7 cellular contexts compared by ENCODE assay signal in genomic region chr22:38992871-38993371, GRCh38. TPM values are rescaled to one million over a fixed set of nuclear protein-coding genes. Genes with fewer than 3 reads are reported as not detected.
A peak's percentile ranks its signal among the peaks of the same experiment; 100 is the strongest.
DNase-seq lines count a peak whose midpoint lies in the region; ATAC-seq, FAIRE-seq and TF ChIP-seq lines count a peak whose summit lies in the region.
"Not testable (repeated sequence)": the region's sequence is repeated elsewhere in the genome, so short reads cannot be mapped to it uniquely, and the experiment has no call there.
"Had no signal": no experiment of that assay in that cellular context is flagged by ENCODE, and none has a peak within 500 bp of the region (broad histone marks: within the 10 kb centered on the region; RNA-seq: fewer than 3 reads in every experiment).

No MANE protein-coding gene starts in this region.

- not testable (repeated sequence) for H3F3A ChIP-seq in GM23338 (replicated peaks; ENCODE audit: low read depth)

- 64% methylated on average over 6 of the region's 12 CpGs for WGBS in HepG2 (ENCODE audit: low lambda C conversion rate)

- H3K4me2 ChIP-seq in GM23338, result peak overlapping the region; percentile 74
- not testable (repeated sequence) for H3K4me2 ChIP-seq in HepG2 (ENCODE audit: low read depth, low read length)

- H3K27me3 ChIP-seq in GM23338 (ENCODE audit: insufficient read depth); HepG2 (ENCODE audit: control insufficient read depth in 1 of 2, insufficient read depth in 2 of 2, low read length in 2 of 2): not testable (repeated sequence)

- H3K4me3 Mint-ChIP-seq in GM23338, result peak overlapping the region; percentile 9; the same call in 1 of the 3 replicates
- H3K4me3 Mint-ChIP-seq in activated CD4-positive, alpha-beta T cell treated with anti-CD3 and anti-CD28 coated beads for 36 hours; stimulated activated naive CD8-positive, alpha-beta T cell treated with anti-CD3 and anti-CD28 coated beads, Interleukin-15, Interleukin-2, amounts not matched to agents 100 ng/mL and 50 ng/mL, for 24 hours: not testable (repeated sequence)

- not testable (repeated sequence) for H3K9ac ChIP-seq in HepG2 (ENCODE audit: insufficient read depth, low read depth, low read length)

- TF ChIP-seq CTCF in GM23338 (conservative IDR thresholded peaks at IDR 0.05; ENCODE audit: low read depth in 2 of 2); HepG2 (CRISPR knock-in tag; IDR thresholded peaks at IDR 0.05): not testable (repeated sequence)

- CTCF ChIA-PET in activated CD4-positive, alpha-beta T cell treated with anti-CD3 and anti-CD28 coated beads for 36 hours (lab: Charles Lee), result interaction anchor here (1.4 kb wide), 1 partner anchor 10 kb away, joined by 5 read pairs; no protein-coding TSS in a partner anchor
- CTCF ChIA-PET in HepG2 (lab: Yijun Ruan, JAX; ENCODE audit: low intra/inter-chr PET ratio, low total read pairs), result not testable (repeated sequence)

- H3K9me2 ChIP-seq in GM23338 (ENCODE audit: insufficient read depth), result not testable (repeated sequence)

- peak overlapping the region; percentile 62 for H3K27ac Mint-ChIP-seq in GM23338
- H3K27ac Mint-ChIP-seq in activated CD4-positive, alpha-beta T cell treated with anti-CD3 and anti-CD28 coated beads for 36 hours, result not testable (repeated sequence)
- peak overlapping the region; percentile 5 for H3K27ac Mint-ChIP-seq in stimulated activated naive CD8-positive, alpha-beta T cell treated with anti-CD3 and anti-CD28 coated beads, Interleukin-15, Interleukin-2, amounts not matched to agents 100 ng/mL and 50 ng/mL, for 24 hours

- H3K9me3 ChIP-seq in HepG2 (ENCODE audit: low read length), result not testable (repeated sequence)

- H3K36me3 ChIP-seq in GM23338 (ENCODE audit: insufficient read depth); HepG2 (replicated peaks in 1 of 2; ENCODE audit: control insufficient read depth in 1 of 2, insufficient read depth in 2 of 2, low read length in 2 of 2): not testable (repeated sequence)

- in situ Hi-C loops in HepG2 (cut with HindIII; ENCODE audit: extremely low pct_ligation_motif_present, low pct_unique_long_range_greater_than_20kb), result not testable (repeated sequence)

- peaks cover 10% of the 10 kb centered on the region; the same call in 2 of the 3 replicates for H3K9me3 Mint-ChIP-seq in GM23338
- not testable (repeated sequence) for H3K9me3 Mint-ChIP-seq in activated CD4-positive, alpha-beta T cell treated with anti-CD3 and anti-CD28 coated beads for 36 hours (ENCODE audit: low read depth); stimulated activated naive CD8-positive, alpha-beta T cell treated with anti-CD3 and anti-CD28 coated beads, Interleukin-15, Interleukin-2, amounts not matched to agents 100 ng/mL and 50 ng/mL, for 24 hours

- peak overlapping the region; percentile 46; the same call in 1 of the 2 replicates for H3K4me3 ChIP-seq in GM23338
- H3K4me3 ChIP-seq in HepG2 (replicated peaks in 1 of 3; ENCODE audit: insufficient read depth in 1 of 3, low read depth in 2 of 3, low read length in 3 of 3), result not testable (repeated sequence)

- H3K79me2 ChIP-seq in GM23338 (replicated peaks; ENCODE audit: insufficient read depth); HepG2 (ENCODE audit: insufficient read depth, low read length): not testable (repeated sequence)

- not testable (repeated sequence) for H3K36me3 Mint-ChIP-seq in GM23338 (ENCODE audit: low read depth); activated CD4-positive, alpha-beta T cell treated with anti-CD3 and anti-CD28 coated beads for 36 hours (ENCODE audit: low read depth); stimulated activated naive CD8-positive, alpha-beta T cell treated with anti-CD3 and anti-CD28 coated beads, Interleukin-15, Interleukin-2, amounts not matched to agents 100 ng/mL and 50 ng/mL, for 24 hours (ENCODE audit: low read depth)

- H3K27ac ChIP-seq in GM23338 (ENCODE audit: low read depth); HepG2 (ENCODE audit: extremely low read length, insufficient read depth, low read length): not testable (repeated sequence)

- not testable (repeated sequence) for TF ChIP-seq EP300 in HepG2 (IDR thresholded peaks at IDR 0.05; ENCODE audit: low read depth in 2 of 2, low read length in 2 of 2); HepG2 (CRISPR knock-in tag; IDR thresholded peaks at IDR 0.05; ENCODE audit: borderline replicate concordance)

- ATAC-seq in GM23338 (peak; percentile 95), esophagus mucosa (peak; percentile 14), HepG2 (peak; percentile 46)
- ATAC-seq in activated CD4-positive, alpha-beta T cell treated with anti-CD3 and anti-CD28 coated beads for 36 hours, result peak; percentile 57

- not testable (repeated sequence) for FAIRE-seq in HepG2 (lab: Jason Lieb, UNC)

- not testable (repeated sequence) for H4K20me1 ChIP-seq in GM23338 (replicated peaks; ENCODE audit: insufficient read depth); HepG2 (ENCODE audit: insufficient read depth, low read length)

- DNase-seq in GM23338 (ENCODE audit: low spot score), result peak; percentile 82
- peak; percentile 26 for DNase-seq in NCI-H2196 treated with DMSO at 0.1 percent for 48 hours (lab: John Stamatoyannopoulos, UW; ENCODE audit: unreplicated experiment)
- DNase-seq in activated CD4-positive, alpha-beta T cell treated with anti-CD3 and anti-CD28 coated beads for 36 hours; HepG2 (ENCODE audit: low spot score): not testable (repeated sequence)

- H3K27me3 Mint-ChIP-seq in GM23338 (ENCODE audit: insufficient read depth, low read depth, poor library complexity), result peaks cover 12% of the 10 kb centered on the region
- H3K27me3 Mint-ChIP-seq in activated CD4-positive, alpha-beta T cell treated with anti-CD3 and anti-CD28 coated beads for 36 hours, result not testable (repeated sequence)
- peaks cover 18% of the 10 kb centered on the region for H3K27me3 Mint-ChIP-seq in stimulated activated naive CD8-positive, alpha-beta T cell treated with anti-CD3 and anti-CD28 coated beads, Interleukin-15, Interleukin-2, amounts not matched to agents 100 ng/mL and 50 ng/mL, for 24 hours

- peaks cover 26% of the 10 kb centered on the region for H3K4me1 Mint-ChIP-seq in GM23338
- H3K4me1 Mint-ChIP-seq in activated CD4-positive, alpha-beta T cell treated with anti-CD3 and anti-CD28 coated beads for 36 hours, result peaks cover 26% of the 10 kb centered on the region
- H3K4me1 Mint-ChIP-seq in stimulated activated naive CD8-positive, alpha-beta T cell treated with anti-CD3 and anti-CD28 coated beads, Interleukin-15, Interleukin-2, amounts not matched to agents 100 ng/mL and 50 ng/mL, for 24 hours (ENCODE audit: low read depth), result not testable (repeated sequence)

- not testable (repeated sequence) for TF ChIP-seq POLR2A in HepG2 (IDR thresholded peaks at IDR 0.05; ENCODE audit: insufficient read depth in 1 of 2, low read depth in 2 of 2, low read length in 2 of 2)

- intact Hi-C loops in activated CD4-positive, alpha-beta T cell treated with anti-CD3 and anti-CD28 coated beads for 36 hours (cut with DNase I, micrococcal nuclease); HepG2 (cut with micrococcal nuclease; ENCODE audit: unreplicated experiment): not testable (repeated sequence)

- not testable (repeated sequence) for H3K4me1 ChIP-seq in GM23338 (ENCODE audit: insufficient read depth); HepG2 (ENCODE audit: insufficient read depth, low read length)

- not testable (repeated sequence) for H2AFZ ChIP-seq in GM23338; HepG2 (ENCODE audit: low read length)

- not testable (repeated sequence) for TF ChIP-seq RAD21 in HepG2 (CRISPR knock-in tag; IDR thresholded peaks at IDR 0.05)

- POLR2A ChIA-PET in activated CD4-positive, alpha-beta T cell treated with anti-CD3 and anti-CD28 coated beads for 36 hours (lab: Charles Lee), result interaction anchor here (0.6 kb wide), 1 partner anchor 194 kb away, joined by 3 read pairs; no protein-coding TSS in a partner anchor
- POLR2A ChIA-PET in HepG2 (lab: Yijun Ruan, JAX), result not testable (repeated sequence)

- not testable (repeated sequence) for BruUV-seq in HepG2 (replicated peaks; lab: Mats Ljungman, UMichigan)

RNA-seq across cellular contexts. Expression of gene APOBEC3B, which starts 10.8 kb away (rescaled TPM):
- total RNA-seq in GM23338 (2014; rRNA removed; shearing (Covaris generic)), result 5.9 and 7.0 TPM in 2 replicates
- polyA plus RNA-seq in GM23338 (2016; fragmentation: Nextera tagmentation; extraction: Ambion mirVana) (9.2 and 11.8 TPM in 2 replicates), HepG2 (2011; rRNA removed) (4.3 and 6.7 TPM in 2 replicates)
- 1 to 10 TPM; 8.0 to 8.5 TPM for total RNA-seq in activated CD4-positive, alpha-beta T cell treated with anti-CD3 and anti-CD28 coated beads for 36 hours
- total RNA-seq in esophagus mucosa (5.0 TPM), HepG2 (2016; rRNA removed; fragmentation: Illumina TruSeq; extraction: Trizol) (8.8 and 13.9 TPM in 2 replicates)
- total RNA-seq in HepG2 (2016; cell fraction: cytosol; rRNA removed; fragmentation: Illumina TruSeq; extraction: Trizol; ENCODE audit: low read depth), result 1.5 and 2.7 TPM in 2 replicates
- total RNA-seq in HepG2 (2016; cell fraction: insoluble cytoplasmic fraction; rRNA removed; fragmentation: Illumina TruSeq; extraction: Trizol), result 8.7 and 13.4 TPM in 2 replicates
- 3.5 and 3.8 TPM in 2 replicates for total RNA-seq in HepG2 (2016; cell fraction: membrane; rRNA removed; fragmentation: Illumina TruSeq; extraction: Trizol)
- total RNA-seq in HepG2 (2016; cell fraction: nucleus; rRNA removed; fragmentation: Illumina TruSeq; extraction: Trizol), result 4.5 and 4.8 TPM in 2 replicates
- 7.1 and 9.4 TPM in 2 replicates for polyA plus RNA-seq in HepG2 (2011; cell fraction: cytosol; rRNA removed)
- polyA plus RNA-seq in HepG2 (2011; cell fraction: nucleus; rRNA removed), result 2.7 and 3.5 TPM in 2 replicates
- 2.1 and 7.1 TPM in 2 replicates for polyA plus RNA-seq in HepG2 (2012)
- polyA plus RNA-seq in HepG2 (2016; cell fraction: cytosol; fragmentation: Illumina TruSeq; extraction: Trizol; ENCODE audit: low read depth), result 3.0 and 3.6 TPM in 2 replicates
- 20.9 and 21.9 TPM in 2 replicates for polyA plus RNA-seq in HepG2 (2016; cell fraction: insoluble cytoplasmic fraction; fragmentation: Illumina TruSeq; extraction: Trizol; ENCODE audit: low read depth)
- 3.2 and 4.1 TPM in 2 replicates for polyA plus RNA-seq in HepG2 (2016; cell fraction: membrane; fragmentation: Illumina TruSeq; extraction: Trizol; ENCODE audit: low read depth)
- polyA plus RNA-seq in HepG2 (2016; cell fraction: nucleus; fragmentation: Illumina TruSeq; extraction: Trizol; ENCODE audit: insufficient read depth, low read depth), result 9.6 and 11.7 TPM in 2 replicates
- 9.8 and 29.9 TPM in 2 replicates for polyA minus RNA-seq in HepG2 (2011; rRNA and poly(A)+ RNA removed; ENCODE audit: low replicate concordance)
- 3.8 and 5.0 TPM in 2 replicates for polyA minus RNA-seq in HepG2 (2011; cell fraction: cytosol; rRNA and poly(A)+ RNA removed)
- polyA minus RNA-seq in HepG2 (2011; cell fraction: nucleus; rRNA and poly(A)+ RNA removed), result 1.2 and 1.6 TPM in 2 replicates

RNA-seq across cellular contexts. Expression of gene APOBEC3C, which starts 21.1 kb away (rescaled TPM):
- total RNA-seq in GM23338 (2014; rRNA removed; shearing (Covaris generic)), result 5.0 and 7.0 TPM in 2 replicates
- 49.2 and 49.3 TPM in 2 replicates for polyA plus RNA-seq in GM23338 (2016; fragmentation: Nextera tagmentation; extraction: Ambion mirVana)
- total RNA-seq in activated CD4-positive, alpha-beta T cell treated with anti-CD3 and anti-CD28 coated beads for 36 hours, result 10 to 100 TPM; 75.3 to 98.5 TPM
- 29.8 TPM for total RNA-seq in esophagus mucosa
- total RNA-seq in HepG2 (2016; rRNA removed; fragmentation: Illumina TruSeq; extraction: Trizol), result 8.9 and 10.8 TPM in 2 replicates
- total RNA-seq in HepG2 (2016; cell fraction: cytosol; rRNA removed; fragmentation: Illumina TruSeq; extraction: Trizol; ENCODE audit: low read depth), result 1.9 and 2.3 TPM in 2 replicates
- 9.1 and 9.5 TPM in 2 replicates for total RNA-seq in HepG2 (2016; cell fraction: insoluble cytoplasmic fraction; rRNA removed; fragmentation: Illumina TruSeq; extraction: Trizol)
- 5.7 and 5.9 TPM in 2 replicates for total RNA-seq in HepG2 (2016; cell fraction: membrane; rRNA removed; fragmentation: Illumina TruSeq; extraction: Trizol)
- 3.8 and 5.4 TPM in 2 replicates for total RNA-seq in HepG2 (2016; cell fraction: nucleus; rRNA removed; fragmentation: Illumina TruSeq; extraction: Trizol)
- 20.4 and 27.6 TPM in 2 replicates for polyA plus RNA-seq in HepG2 (2011; rRNA removed)
- 20.1 and 23.3 TPM in 2 replicates for polyA plus RNA-seq in HepG2 (2011; cell fraction: cytosol; rRNA removed)
- polyA plus RNA-seq in HepG2 (2011; cell fraction: nucleus; rRNA removed), result 8.9 and 10.6 TPM in 2 replicates
- polyA plus RNA-seq in HepG2 (2012), result 17.1 and 44.0 TPM in 2 replicates
- 4.5 and 5.1 TPM in 2 replicates for polyA plus RNA-seq in HepG2 (2016; cell fraction: cytosol; fragmentation: Illumina TruSeq; extraction: Trizol; ENCODE audit: low read depth)
- 20.9 and 22.5 TPM in 2 replicates for polyA plus RNA-seq in HepG2 (2016; cell fraction: insoluble cytoplasmic fraction; fragmentation: Illumina TruSeq; extraction: Trizol; ENCODE audit: low read depth)
- polyA plus RNA-seq in HepG2 (2016; cell fraction: membrane; fragmentation: Illumina TruSeq; extraction: Trizol; ENCODE audit: low read depth), result 9.5 and 11.6 TPM in 2 replicates
- 13.5 TPM in 2 replicates for polyA plus RNA-seq in HepG2 (2016; cell fraction: nucleus; fragmentation: Illumina TruSeq; extraction: Trizol; ENCODE audit: insufficient read depth, low read depth)
- polyA minus RNA-seq in HepG2 (2011; rRNA and poly(A)+ RNA removed; ENCODE audit: low replicate concordance), result 2.2 and 31.0 TPM in 2 replicates
- polyA minus RNA-seq in HepG2 (2011; cell fraction: cytosol; rRNA and poly(A)+ RNA removed), result 11.6 and 14.5 TPM in 2 replicates
- polyA minus RNA-seq in HepG2 (2011; cell fraction: nucleus; rRNA and poly(A)+ RNA removed), result 4.6 and 5.6 TPM in 2 replicates

RNA-seq across cellular contexts. Expression of gene APOBEC3D, which starts 28.0 kb away (rescaled TPM):
- total RNA-seq in GM23338 (2014; rRNA removed; shearing (Covaris generic)), result 3.4 and 4.3 TPM in 2 replicates
- polyA plus RNA-seq in GM23338 (2016; fragmentation: Nextera tagmentation; extraction: Ambion mirVana), result 6.7 and 9.4 TPM in 2 replicates
- total RNA-seq in activated CD4-positive, alpha-beta T cell treated with anti-CD3 and anti-CD28 coated beads for 36 hours, result 10 to 100 TPM; 27.0 to 28.2 TPM
- 0.40 TPM for total RNA-seq in esophagus mucosa
- total RNA-seq in HepG2 (2016; rRNA removed; fragmentation: Illumina TruSeq; extraction: Trizol), result 0.21 and 0.24 TPM in 2 replicates
- total RNA-seq in HepG2 (2016; cell fraction: cytosol; rRNA removed; fragmentation: Illumina TruSeq; extraction: Trizol; ENCODE audit: low read depth), result 0.26 TPM in 1 of 2 replicates, not detected in the other
- total RNA-seq in HepG2 (2016; cell fraction: insoluble cytoplasmic fraction; rRNA removed; fragmentation: Illumina TruSeq; extraction: Trizol), result 0.22 and 0.54 TPM in 2 replicates
- 0.25 and 0.28 TPM in 2 replicates for total RNA-seq in HepG2 (2016; cell fraction: membrane; rRNA removed; fragmentation: Illumina TruSeq; extraction: Trizol)
- 0.22 and 0.25 TPM in 2 replicates for total RNA-seq in HepG2 (2016; cell fraction: nucleus; rRNA removed; fragmentation: Illumina TruSeq; extraction: Trizol)
- polyA plus RNA-seq in HepG2 (2011; rRNA removed), result 0.61 and 1.0 TPM in 2 replicates
- 0.47 and 1.0 TPM in 2 replicates for polyA plus RNA-seq in HepG2 (2011; cell fraction: cytosol; rRNA removed)
- polyA plus RNA-seq in HepG2 (2011; cell fraction: nucleus; rRNA removed), result 1.8 and 2.7 TPM in 2 replicates
- polyA plus RNA-seq in HepG2 (2012), result 0.52 and 1.0 TPM in 2 replicates
- polyA plus RNA-seq in HepG2 (2016; cell fraction: cytosol; fragmentation: Illumina TruSeq; extraction: Trizol; ENCODE audit: low read depth), result not detected in 2 replicates
- 0.23 TPM in 1 of 2 replicates, not detected in the other for polyA plus RNA-seq in HepG2 (2016; cell fraction: insoluble cytoplasmic fraction; fragmentation: Illumina TruSeq; extraction: Trizol; ENCODE audit: low read depth)
- polyA plus RNA-seq in HepG2 (2016; cell fraction: membrane; fragmentation: Illumina TruSeq; extraction: Trizol; ENCODE audit: low read depth), result not detected in 2 replicates
- polyA plus RNA-seq in HepG2 (2016; cell fraction: nucleus; fragmentation: Illumina TruSeq; extraction: Trizol; ENCODE audit: insufficient read depth, low read depth), result 0.73 and 2.3 TPM in 2 replicates
- 0.16 and 0.66 TPM in 2 replicates for polyA minus RNA-seq in HepG2 (2011; rRNA and poly(A)+ RNA removed; ENCODE audit: low replicate concordance)
- polyA minus RNA-seq in HepG2 (2011; cell fraction: cytosol; rRNA and poly(A)+ RNA removed), result 0.97 and 1.5 TPM in 2 replicates
- polyA minus RNA-seq in HepG2 (2011; cell fraction: nucleus; rRNA and poly(A)+ RNA removed), result 0.64 and 1.4 TPM in 2 replicates

RNA-seq across cellular contexts. Expression of gene APOBEC3A, which starts 35.5 kb away (rescaled TPM):
- total RNA-seq in GM23338 (2014; rRNA removed; shearing (Covaris generic)), result not detected in 2 replicates
- 0.21 TPM in 1 of 2 replicates, not detected in the other for polyA plus RNA-seq in GM23338 (2016; fragmentation: Nextera tagmentation; extraction: Ambion mirVana)
- not detected for total RNA-seq in activated CD4-positive, alpha-beta T cell treated with anti-CD3 and anti-CD28 coated beads for 36 hours
- 5.3 TPM for total RNA-seq in esophagus mucosa
- total RNA-seq in HepG2 (2016; rRNA removed; fragmentation: Illumina TruSeq; extraction: Trizol), result not detected in 2 replicates
- not detected in 2 replicates for total RNA-seq in HepG2 (2016; cell fraction: cytosol; rRNA removed; fragmentation: Illumina TruSeq; extraction: Trizol; ENCODE audit: low read depth)
- total RNA-seq in HepG2 (2016; cell fraction: insoluble cytoplasmic fraction; rRNA removed; fragmentation: Illumina TruSeq; extraction: Trizol), result not detected in 2 replicates
- total RNA-seq in HepG2 (2016; cell fraction: membrane; rRNA removed; fragmentation: Illumina TruSeq; extraction: Trizol), result not detected in 2 replicates
- total RNA-seq in HepG2 (2016; cell fraction: nucleus; rRNA removed; fragmentation: Illumina TruSeq; extraction: Trizol), result not detected in 2 replicates
- polyA plus RNA-seq in HepG2 (2011; rRNA removed), result not detected in 2 replicates
- not detected in 2 replicates for polyA plus RNA-seq in HepG2 (2011; cell fraction: cytosol; rRNA removed)
- polyA plus RNA-seq in HepG2 (2011; cell fraction: nucleus; rRNA removed), result not detected in 2 replicates
- polyA plus RNA-seq in HepG2 (2012), result not detected in 2 replicates
- not detected in 2 replicates for polyA plus RNA-seq in HepG2 (2016; cell fraction: cytosol; fragmentation: Illumina TruSeq; extraction: Trizol; ENCODE audit: low read depth)
- not detected in 2 replicates for polyA plus RNA-seq in HepG2 (2016; cell fraction: insoluble cytoplasmic fraction; fragmentation: Illumina TruSeq; extraction: Trizol; ENCODE audit: low read depth)
- polyA plus RNA-seq in HepG2 (2016; cell fraction: membrane; fragmentation: Illumina TruSeq; extraction: Trizol; ENCODE audit: low read depth), result not detected in 2 replicates
- not detected in 2 replicates for polyA plus RNA-seq in HepG2 (2016; cell fraction: nucleus; fragmentation: Illumina TruSeq; extraction: Trizol; ENCODE audit: insufficient read depth, low read depth)
- not detected in 2 replicates for polyA minus RNA-seq in HepG2 (2011; rRNA and poly(A)+ RNA removed; ENCODE audit: low replicate concordance)
- not detected in 2 replicates for polyA minus RNA-seq in HepG2 (2011; cell fraction: cytosol; rRNA and poly(A)+ RNA removed)
- polyA minus RNA-seq in HepG2 (2011; cell fraction: nucleus; rRNA and poly(A)+ RNA removed), result not detected in 2 replicates
- total RNA-seq: chondrocyte had no signal

RNA-seq across cellular contexts. Expression of gene APOBEC3F, which starts 47.7 kb away (rescaled TPM):
- 3.4 and 4.7 TPM in 2 replicates for total RNA-seq in GM23338 (2014; rRNA removed; shearing (Covaris generic))
- polyA plus RNA-seq in GM23338 (2016; fragmentation: Nextera tagmentation; extraction: Ambion mirVana), result 3.4 and 3.5 TPM in 2 replicates
- total RNA-seq in activated CD4-positive, alpha-beta T cell treated with anti-CD3 and anti-CD28 coated beads for 36 hours, result 10 to 100 TPM; 19.0 to 24.5 TPM
- total RNA-seq in esophagus mucosa, result 3.1 TPM
- 2.9 and 3.8 TPM in 2 replicates for total RNA-seq in HepG2 (2016; rRNA removed; fragmentation: Illumina TruSeq; extraction: Trizol)
- 1.4 and 1.7 TPM in 2 replicates for total RNA-seq in HepG2 (2016; cell fraction: cytosol; rRNA removed; fragmentation: Illumina TruSeq; extraction: Trizol; ENCODE audit: low read depth)
- total RNA-seq in HepG2 (2016; cell fraction: insoluble cytoplasmic fraction; rRNA removed; fragmentation: Illumina TruSeq; extraction: Trizol), result 2.5 and 3.2 TPM in 2 replicates
- 2.4 and 2.7 TPM in 2 replicates for total RNA-seq in HepG2 (2016; cell fraction: membrane; rRNA removed; fragmentation: Illumina TruSeq; extraction: Trizol)
- 2.2 and 2.7 TPM in 2 replicates for total RNA-seq in HepG2 (2016; cell fraction: nucleus; rRNA removed; fragmentation: Illumina TruSeq; extraction: Trizol)
- 2.7 and 3.7 TPM in 2 replicates for polyA plus RNA-seq in HepG2 (2011; rRNA removed)
- 2.5 and 3.1 TPM in 2 replicates for polyA plus RNA-seq in HepG2 (2011; cell fraction: cytosol; rRNA removed)
- polyA plus RNA-seq in HepG2 (2011; cell fraction: nucleus; rRNA removed), result 2.8 and 2.9 TPM in 2 replicates
- 2.3 and 3.7 TPM in 2 replicates for polyA plus RNA-seq in HepG2 (2012)
- 0.87 and 1.3 TPM in 2 replicates for polyA plus RNA-seq in HepG2 (2016; cell fraction: cytosol; fragmentation: Illumina TruSeq; extraction: Trizol; ENCODE audit: low read depth)
- 4.1 and 4.3 TPM in 2 replicates for polyA plus RNA-seq in HepG2 (2016; cell fraction: insoluble cytoplasmic fraction; fragmentation: Illumina TruSeq; extraction: Trizol; ENCODE audit: low read depth)
- polyA plus RNA-seq in HepG2 (2016; cell fraction: membrane; fragmentation: Illumina TruSeq; extraction: Trizol; ENCODE audit: low read depth), result 2.4 and 2.5 TPM in 2 replicates
- 2.7 and 3.3 TPM in 2 replicates for polyA plus RNA-seq in HepG2 (2016; cell fraction: nucleus; fragmentation: Illumina TruSeq; extraction: Trizol; ENCODE audit: insufficient read depth, low read depth)
- 0.51 and 24.4 TPM in 2 replicates for polyA minus RNA-seq in HepG2 (2011; rRNA and poly(A)+ RNA removed; ENCODE audit: low replicate concordance)
- 4.1 and 7.8 TPM in 2 replicates for polyA minus RNA-seq in HepG2 (2011; cell fraction: cytosol; rRNA and poly(A)+ RNA removed)
- polyA minus RNA-seq in HepG2 (2011; cell fraction: nucleus; rRNA and poly(A)+ RNA removed), result 6.4 and 12.6 TPM in 2 replicates

Comparison
In these comparisons a context has a peak if more than half of its experiments do, and no peak if none do; other contexts are left out.
1. ATAC-seq: peak in every context shown above with its lines; median percentile 95 in GM23338; 57 in activated CD4-positive, alpha-beta T cell treated with anti-CD3 and anti-CD28 coated beads for 36 hours; 46 in HepG2; 14 in esophagus mucosa.